In the genomic region with DNA sequence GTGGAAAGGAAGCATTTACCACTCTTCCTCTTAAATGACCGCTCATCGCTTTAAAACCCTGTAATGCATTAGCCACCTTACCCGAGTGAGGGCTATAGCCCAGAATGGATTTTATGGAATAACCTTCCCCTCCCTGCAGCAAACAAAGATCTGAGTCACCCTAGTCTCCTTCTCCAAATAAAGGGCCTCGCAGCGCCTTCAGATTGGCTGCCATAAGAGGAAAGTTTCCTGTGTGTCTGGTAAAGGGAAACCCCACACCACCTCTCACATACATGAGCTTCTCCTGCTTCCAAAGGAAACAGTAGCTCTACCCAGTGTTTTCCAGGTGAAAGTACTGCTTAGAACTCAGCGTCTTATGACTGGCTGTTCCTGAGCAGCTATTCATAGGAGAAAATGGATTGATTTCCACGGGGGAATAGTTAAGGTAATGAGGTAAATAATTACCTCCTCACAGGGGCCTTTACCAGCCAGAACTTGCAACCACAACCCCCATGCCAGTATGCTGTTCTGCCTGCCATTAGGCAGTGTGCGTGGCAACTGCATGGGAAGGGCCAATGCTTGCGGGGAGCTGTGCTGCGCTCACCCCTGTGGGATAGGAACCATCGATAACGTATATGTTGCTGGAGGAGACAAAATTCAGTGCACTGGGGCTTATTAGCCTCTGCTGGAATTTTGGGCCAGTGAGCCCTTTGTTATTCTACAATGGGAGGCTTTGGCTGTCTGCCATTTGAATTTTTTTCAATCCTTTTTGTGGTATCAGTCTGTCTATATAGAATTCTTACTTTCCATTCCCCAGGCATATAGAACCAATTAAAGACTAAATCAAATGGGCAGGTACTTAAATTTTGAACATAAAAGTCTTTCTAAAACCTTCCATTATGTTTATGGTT, we compare ENCODE assay signal across 11 cellular contexts. TPM values are rescaled to one million over a fixed set of nuclear protein-coding genes. Genes with fewer than 3 reads are reported as not detected.
DNase-seq lines count a peak whose midpoint lies in the region; ATAC-seq and TF ChIP-seq lines count a peak whose summit lies in the region.
"Had no signal": no experiment of that assay in that cellular context is flagged by ENCODE, and none has a peak within 500 bp of the region (broad histone marks: within the 10 kb centered on the region; RNA-seq: fewer than 3 reads in every experiment).

No MANE protein-coding gene starts in this region.

- H3K36me3 ChIP-seq in lower lobe of right lung = peaks cover 73% of the 10 kb centered on the region
- peaks cover 30 to 66% (median 48%) of the 10 kb centered on the region in 4 donors for H3K36me3 ChIP-seq in upper lobe of left lung
- peaks cover 0 to 66% (median 29%) of the 10 kb centered on the region in 3 donors for H3K36me3 ChIP-seq in tibial nerve

- WGBS in upper lobe of left lung, 2 donors = 77 to 84% methylated on average over 10 to 12 of the region's 12 CpGs
- 62 to 66% methylated on average over 12 of the region's 12 CpGs for WGBS in tibial nerve, 2 donors

- TF ChIP-seq POLR2A in upper lobe of left lung (IDR thresholded peaks at IDR 0.05) (no peak), tibial nerve (IDR thresholded peaks at IDR 0.05) (no peak)

- H3K4me1 ChIP-seq in lower lobe of right lung = no peaks in the 10 kb centered on the region
- H3K4me1 ChIP-seq in upper lobe of left lung = peaks cover 0 to 7% (median 0%) of the 10 kb centered on the region in 4 donors
- H3K4me1 ChIP-seq in tibial nerve = peaks cover 0 to 26% (median 2%) of the 10 kb centered on the region in 4 donors

- intact Hi-C loops in lower lobe of right lung (cut with DNase I) = no loop called here

- H3K4me3 ChIP-seq in coronary artery (no peak overlapping the region), lower lobe of right lung (no peak overlapping the region), upper lobe of left lung (no peak overlapping the region), tibial nerve (no peak overlapping the region)
- H3K4me3 ChIP-seq: thyroid gland had no signal

- H3K9me3 ChIP-seq in lower lobe of right lung (no peaks in the 10 kb centered on the region), upper lobe of left lung (no peaks in the 10 kb centered on the region), tibial nerve (no peaks in the 10 kb centered on the region)
- H3K9me3 ChIP-seq: thyroid gland had no signal

- H3K27me3 ChIP-seq in lower lobe of right lung (ENCODE audit: low read depth) (no peaks in the 10 kb centered on the region), upper lobe of left lung (no peaks in the 10 kb centered on the region), tibial nerve (no peaks in the 10 kb centered on the region)
- H3K27me3 ChIP-seq: thyroid gland had no signal

- DNase-seq in NCI-H2107 treated with DMSO at 0.1 percent for 48 hours (lab: John Stamatoyannopoulos, UW; ENCODE audit: unreplicated experiment) = peak; percentile 24
- DNase-seq in NCI-H2107 (lab: John Stamatoyannopoulos, UW) = no peak
- DNase-seq in coronary artery (ENCODE audit: low spot score) = no peak
- no peak for DNase-seq in lower lobe of right lung
- peak in 1 of 2 donors; percentile 60 for DNase-seq in upper lobe of left lung
- no peak for DNase-seq in tibial nerve (ENCODE audit: low spot score in 2 of 2)
- DNase-seq in DMS 273 (lab: John Stamatoyannopoulos, UW; ENCODE audit: unreplicated experiment) = no peak
- no peak for DNase-seq in stimulated activated CD4-positive, alpha-beta T cell treated with anti-CD3 and anti-CD28 coated beads, Interleukin-15, amount 100 ng/mL, for 24 hours
- DNase-seq: central memory CD4-positive, alpha-beta T cell; NCI-H1694 treated with DMSO at 0.1 percent for 48 hours; thyroid gland had no signal

- no peak for TF ChIP-seq CTCF in coronary artery (IDR thresholded peaks at IDR 0.05)
- TF ChIP-seq CTCF in lower lobe of right lung (IDR thresholded peaks at IDR 0.05) = no peak
- no peak for TF ChIP-seq CTCF in upper lobe of left lung (IDR thresholded peaks at IDR 0.05)
- no peak for TF ChIP-seq CTCF in tibial nerve (IDR thresholded peaks at IDR 0.05)

- TF ChIP-seq EP300 in upper lobe of left lung (IDR thresholded peaks at IDR 0.05) (peak in 1 of 4 donors; percentile 6), tibial nerve (IDR thresholded peaks at IDR 0.05) (peak in 1 of 2 donors; percentile 13)

- H3K27ac ChIP-seq in coronary artery (peak overlapping the region; percentile 2 to 51), lower lobe of right lung (no peak overlapping the region), upper lobe of left lung (peak overlapping the region in 3 of 4 donors; percentile 21 to 52 (median 34)), tibial nerve (peak overlapping the region in 2 of 4 donors; percentile 47 to 60)

- ATAC-seq in lower lobe of right lung = peak; percentile 72 to 79
- peak; percentile 38 to 54 for ATAC-seq in upper lobe of left lung (ENCODE audit: low FRiP score in 2 of 2)

RNA-seq across cellular contexts. Expression of a gene that starts 47.5 kb away (rescaled TPM):
- total RNA-seq in lower lobe of right lung (24.1 TPM), upper lobe of left lung (10 to 100 TPM; 11.3 to 31.8 (median 22.0) TPM), tibial nerve (10 to 100 TPM; 20.8 to 41.4 (median 25.1) TPM)
